ENCODE assay signal across 15 cellular contexts in genomic region chr11:58640386-58641023, GRCh38. TPM values are rescaled to one million over a fixed set of nuclear protein-coding genes. Genes with fewer than 3 reads are reported as not detected.
DNase-seq lines count a peak whose midpoint lies in the region; ATAC-seq and TF ChIP-seq lines count a peak whose summit lies in the region.
"Had no signal": no experiment of that assay in that cellular context is flagged by ENCODE, and none has a peak within 500 bp of the region (broad histone marks: within the 10 kb centered on the region; RNA-seq: fewer than 3 reads in every experiment).

No MANE protein-coding gene starts in this region.

- peak overlapping the region; percentile 13 for H3K27ac ChIP-seq in KOPT-K1 (ENCODE audit: low read depth, low read length, poor library complexity, severe bottlenecking)
- H3K27ac ChIP-seq in colonic mucosa: peak overlapping the region; percentile 45
- H3K27ac ChIP-seq in gastrocnemius medialis: no peak overlapping the region
- no peak overlapping the region for H3K27ac ChIP-seq in neuronal stem cell (replicated peaks; ENCODE audit: low read length)
- H3K27ac ChIP-seq: vagina had no signal

- H3K9me3 Mint-ChIP-seq in activated CD4-positive, alpha-beta T cell treated with anti-CD3 and anti-CD28 coated beads, Interleukin-2, amount 10 ng/mL, durations not matched to agents 7 days and 5 days: peaks cover 3% of the 10 kb centered on the region
- peaks cover 3% of the 10 kb centered on the region for H3K9me3 Mint-ChIP-seq in activated CD4-positive, alpha-beta T cell treated with anti-CD3 and anti-CD28 coated beads, Interleukin-2, amount 10 ng/mL, durations not matched to agents 24 days and 14 days

- peak; percentile 27 to 50 for ATAC-seq in gastrocnemius medialis

- in situ Hi-C loops in gastrocnemius medialis (cut with MboI; ENCODE audit: low sequenced_read_pairs in 4 of 4): loop anchor here in 1 of 4 donors (25.0 kb wide), 1 partner anchor 497 kb away; the partner anchor contains the start of gene FAM111A

- no peak overlapping the region for H2AFZ ChIP-seq in neuronal stem cell (ENCODE audit: low read length)

- no peak overlapping the region for H3K4me2 ChIP-seq in neuronal stem cell (ENCODE audit: insufficient read depth, low read length, poor library complexity, severe bottlenecking)
- H3K4me2 ChIP-seq: smooth muscle cell had no signal

- no CpG with 5 or more reads among the region's 1 CpG for WGBS in neuronal stem cell (ENCODE audit: extremely low coverage in 2 of 2, insufficient read length in 2 of 2, insufficient replicate concordance in 1 of 2), 2 donors

- no peaks in the 10 kb centered on the region for H3K36me3 Mint-ChIP-seq in activated CD4-positive, alpha-beta T cell treated with anti-CD3 and anti-CD28 coated beads, Interleukin-2, amount 10 ng/mL, durations not matched to agents 7 days and 5 days (ENCODE audit: low read depth)
- no peaks in the 10 kb centered on the region for H3K36me3 Mint-ChIP-seq in activated CD4-positive, alpha-beta T cell treated with anti-CD3 and anti-CD28 coated beads, Interleukin-2, amount 10 ng/mL, durations not matched to agents 24 days and 14 days (ENCODE audit: low read depth)
- H3K36me3 Mint-ChIP-seq: IgD-negative memory B cell had no signal

- no peak overlapping the region for H3K23ac ChIP-seq in neuronal stem cell (ENCODE audit: low read depth, low read length, poor library complexity)

- H2BK15ac ChIP-seq in neuronal stem cell (ENCODE audit: low read length): no peak overlapping the region

- H3K4me1 ChIP-seq in colonic mucosa: no peaks in the 10 kb centered on the region
- peaks cover 5 to 10% of the 10 kb centered on the region in 2 donors for H3K4me1 ChIP-seq in gastrocnemius medialis
- H3K4me1 ChIP-seq in neuronal stem cell (ENCODE audit: control insufficient read depth in 2 of 2, insufficient read depth in 1 of 2, low read depth in 1 of 2, low read length in 2 of 2): peaks cover 0 to 1% of the 10 kb centered on the region in 2 donors
- H3K4me1 ChIP-seq: vagina had no signal

- H3K79me1 ChIP-seq in neuronal stem cell (ENCODE audit: low read depth, low read length): no peaks in the 10 kb centered on the region

- H3K27me3 Mint-ChIP-seq in activated CD4-positive, alpha-beta T cell treated with anti-CD3 and anti-CD28 coated beads, Interleukin-2, amount 10 ng/mL, durations not matched to agents 7 days and 5 days: no peaks in the 10 kb centered on the region
- H3K27me3 Mint-ChIP-seq in activated CD4-positive, alpha-beta T cell treated with anti-CD3 and anti-CD28 coated beads, Interleukin-2, amount 10 ng/mL, durations not matched to agents 24 days and 14 days: peaks cover 2% of the 10 kb centered on the region
- H3K27me3 Mint-ChIP-seq: IgD-negative memory B cell had no signal

- H2BK120ac ChIP-seq in neuronal stem cell (ENCODE audit: low read depth, low read length): no peak overlapping the region

- TF ChIP-seq POLR2A in gastrocnemius medialis (IDR thresholded peaks at IDR 0.05): no peak

- H3K27ac Mint-ChIP-seq in activated CD4-positive, alpha-beta T cell treated with anti-CD3 and anti-CD28 coated beads, Interleukin-2, amount 10 ng/mL, durations not matched to agents 7 days and 5 days: peak overlapping the region; percentile 48
- no peak overlapping the region for H3K27ac Mint-ChIP-seq in activated CD4-positive, alpha-beta T cell treated with anti-CD3 and anti-CD28 coated beads, Interleukin-2, amount 10 ng/mL, durations not matched to agents 24 days and 14 days
- H3K27ac Mint-ChIP-seq: IgD-negative memory B cell had no signal

- TF ChIP-seq CTCF in colonic mucosa (IDR thresholded peaks at IDR 0.05): no peak
- TF ChIP-seq CTCF in gastrocnemius medialis (IDR thresholded peaks at IDR 0.05 in 4 of 5, conservative IDR thresholded peaks at IDR 0.05 in 1 of 5): no peak

- POLR2A ChIA-PET in activated CD4-positive, alpha-beta T cell treated with anti-CD3 and anti-CD28 coated beads, Interleukin-2, amount 10 ng/mL, durations not matched to agents 7 days and 5 days (lab: Charles Lee): no interaction called here

- intact Hi-C loops in activated CD4-positive, alpha-beta T cell treated with anti-CD3 and anti-CD28 coated beads, Interleukin-2, amount 10 ng/mL, durations not matched to agents 24 days and 14 days (cut with micrococcal nuclease): no loop called here
- intact Hi-C loops in colonic mucosa (cut with DNase I): no loop called here
- intact Hi-C loops in gastrocnemius medialis (cut with DNase I; ENCODE audit: low total_unique reads): no loop called here

- no peak overlapping the region for H2BK12ac ChIP-seq in neuronal stem cell (ENCODE audit: low read length)

- H3K4me3 Mint-ChIP-seq in activated CD4-positive, alpha-beta T cell treated with anti-CD3 and anti-CD28 coated beads, Interleukin-2, amount 10 ng/mL, durations not matched to agents 7 days and 5 days: no peak overlapping the region
- H3K4me3 Mint-ChIP-seq in activated CD4-positive, alpha-beta T cell treated with anti-CD3 and anti-CD28 coated beads, Interleukin-2, amount 10 ng/mL, durations not matched to agents 24 days and 14 days: no peak overlapping the region
- H3K4me3 Mint-ChIP-seq: IgD-negative memory B cell had no signal

- no peak overlapping the region for H3K14ac ChIP-seq in neuronal stem cell (ENCODE audit: low read length)

- no peak overlapping the region for H2AK5ac ChIP-seq in neuronal stem cell (ENCODE audit: low read depth, low read length)

- CTCF ChIA-PET in activated CD4-positive, alpha-beta T cell treated with anti-CD3 and anti-CD28 coated beads, Interleukin-2, amount 10 ng/mL, durations not matched to agents 7 days and 5 days (lab: Charles Lee): interaction anchor here (0.6 to 1.7 kb wide), 3 partner anchors 11 to 170 kb away, joined by 3 to 5 read pairs (median 4); no protein-coding TSS in a partner anchor

- no peak overlapping the region for H4K91ac ChIP-seq in neuronal stem cell (ENCODE audit: low read depth, low read length, poor library complexity)

- no peak overlapping the region for H4K8ac ChIP-seq in neuronal stem cell (ENCODE audit: low read depth, low read length)

- no peak overlapping the region for H3K4me3 ChIP-seq in colonic mucosa
- no peak overlapping the region for H3K4me3 ChIP-seq in gastrocnemius medialis
- H3K4me3 ChIP-seq in neuronal stem cell (ENCODE audit: low read length in 2 of 2): no peak overlapping the region
- H3K4me3 ChIP-seq: smooth muscle cell, vagina had no signal

- no peaks in the 10 kb centered on the region for H3K27me3 ChIP-seq in colonic mucosa
- no peaks in the 10 kb centered on the region for H3K27me3 ChIP-seq in gastrocnemius medialis
- H3K27me3 ChIP-seq in neuronal stem cell (ENCODE audit: control insufficient read depth in 3 of 3, insufficient read depth in 3 of 3, low read depth in 1 of 3, low read length in 3 of 3): peaks cover 0 to 6% (median 0%) of the 10 kb centered on the region in 3 experiments
- H3K27me3 ChIP-seq: vagina had no signal

- H3K18ac ChIP-seq in neuronal stem cell (ENCODE audit: low read length): no peak overlapping the region

- H3K9me3 ChIP-seq in KOPT-K1 (ENCODE audit: insufficient read depth, low read length, poor library complexity, severe bottlenecking) (peaks cover 11% of the 10 kb centered on the region), colonic mucosa (no peaks in the 10 kb centered on the region), gastrocnemius medialis (no peaks in the 10 kb centered on the region), neuronal stem cell (replicated peaks in 1 of 2; ENCODE audit: control insufficient read depth in 2 of 2, insufficient read depth in 1 of 2, low read depth in 1 of 2, low read length in 2 of 2) (peaks cover 0 to 2% of the 10 kb centered on the region in 2 donors)
- H3K9me3 ChIP-seq: vagina had no signal

- H3K36me3 ChIP-seq in KOPT-K1 (ENCODE audit: insufficient read depth, low read length) (no peaks in the 10 kb centered on the region), colonic mucosa (no peaks in the 10 kb centered on the region), gastrocnemius medialis (no peaks in the 10 kb centered on the region), neuronal stem cell (replicated peaks in 1 of 2; ENCODE audit: control insufficient read depth in 2 of 2, insufficient read depth in 2 of 2, low read length in 2 of 2) (no peaks in the 10 kb centered on the region)
- H3K36me3 ChIP-seq: vagina had no signal

- H2BK5ac ChIP-seq in neuronal stem cell (ENCODE audit: low read length): no peak overlapping the region

- H3K4ac ChIP-seq in neuronal stem cell (ENCODE audit: low read length): no peak overlapping the region

- DNase-seq in activated CD4-positive, alpha-beta T cell treated with anti-CD3 and anti-CD28 coated beads, Interleukin-2, amount 10 ng/mL, durations not matched to agents 7 days and 5 days: no peak
- DNase-seq in activated CD4-positive, alpha-beta T cell treated with anti-CD3 and anti-CD28 coated beads, Interleukin-2, amount 10 ng/mL, durations not matched to agents 24 days and 14 days: no peak
- DNase-seq in colonic mucosa: no peak
- DNase-seq in gastrocnemius medialis: no peak
- DNase-seq in NCI-H1048 (lab: John Stamatoyannopoulos, UW): no peak
- DNase-seq in A172 (ENCODE audit: low spot score): no peak
- no peak for DNase-seq in neuronal stem cell (ENCODE audit: low spot score)
- DNase-seq: activated CD4-positive, alpha-beta T cell treated with anti-CD3 and anti-CD28 coated beads for 48 hours; DMS79; NCI-H2029; NK-92 treated with Interleukin-12 subunit alpha and Interleukin-12 subunit beta, amount 100 ng/mL, for 24 hours had no signal

- H3K9ac ChIP-seq in colonic mucosa (ENCODE audit: low read depth in 2 of 2, low read length in 2 of 2) (peak overlapping the region in 1 of 2 donors; percentile 23), neuronal stem cell (ENCODE audit: low read depth, low read length, poor library complexity) (no peak overlapping the region)

- H3K4me1 Mint-ChIP-seq in activated CD4-positive, alpha-beta T cell treated with anti-CD3 and anti-CD28 coated beads, Interleukin-2, amount 10 ng/mL, durations not matched to agents 7 days and 5 days: peaks cover 14% of the 10 kb centered on the region
- H3K4me1 Mint-ChIP-seq in activated CD4-positive, alpha-beta T cell treated with anti-CD3 and anti-CD28 coated beads, Interleukin-2, amount 10 ng/mL, durations not matched to agents 24 days and 14 days: peaks cover 14% of the 10 kb centered on the region

RNA-seq across cellular contexts. Expression of gene CNTF, which starts 18.0 kb away (rescaled TPM):
- 1 to 10 TPM; 2.9 to 3.7 TPM for total RNA-seq in activated CD4-positive, alpha-beta T cell treated with anti-CD3 and anti-CD28 coated beads, Interleukin-2, amount 10 ng/mL, durations not matched to agents 7 days and 5 days
- total RNA-seq in activated CD4-positive, alpha-beta T cell treated with anti-CD3 and anti-CD28 coated beads, Interleukin-2, amount 10 ng/mL, durations not matched to agents 24 days and 14 days: 3.4 and 3.9 TPM in 2 replicates
- total RNA-seq in colonic mucosa (1 to 10 TPM; 1.8 to 2.1 TPM), gastrocnemius medialis (1 to 10 TPM; 3.2 to 8.5 (median 4.0) TPM)
- 0.07 and 0.41 TPM in 2 replicates for total RNA-seq in A172 (2014; rRNA removed; shearing (Covaris generic))
- 0.33 TPM for polyA plus RNA-seq in neuronal stem cell (2013, experiment 1 of 2)
- polyA plus RNA-seq in neuronal stem cell (2013, experiment 2 of 2): 0.15 TPM
- total RNA-seq: vagina had no signal

Comparison
In these comparisons a context has a peak if more than half of its experiments do, and no peak if none do; other contexts are left out.
1. H3K27ac ChIP-seq: peak in KOPT-K1 (single experiment) and colonic mucosa (single experiment); none in gastrocnemius medialis (0 of 4) and neuronal stem cell (single experiment).